Comparison of ENCODE assay signal across 26 cellular contexts in genomic region chr6:12111271-12111670, GRCh38.
DNase-seq lines count a peak whose midpoint lies in the region; ATAC-seq, FAIRE-seq and TF ChIP-seq lines count a peak whose summit lies in the region.
"Had no signal": no experiment of that assay in that cellular context is flagged by ENCODE, and none has a peak within 500 bp of the region (broad histone marks: within the 10 kb centered on the region; RNA-seq: fewer than 3 reads in every experiment).

No MANE protein-coding gene starts in this region.

- peaks cover 64% of the 10 kb centered on the region for H3K36me3 Mint-ChIP-seq in CD4-positive, alpha-beta T cell (ENCODE audit: low read depth)
- peaks cover 39% of the 10 kb centered on the region for H3K36me3 Mint-ChIP-seq in GM23338 (ENCODE audit: low read depth)

- TF ChIP-seq CTCF in CD4-positive, alpha-beta T cell (IDR thresholded peaks at IDR 0.05), result no peak
- TF ChIP-seq CTCF in GM23338 (conservative IDR thresholded peaks at IDR 0.05; ENCODE audit: low read depth in 2 of 2), result no peak

- no peaks in the 10 kb centered on the region for H3K27me3 Mint-ChIP-seq in CD4-positive, alpha-beta T cell
- peaks cover 5% of the 10 kb centered on the region for H3K27me3 Mint-ChIP-seq in GM23338 (ENCODE audit: insufficient read depth, low read depth, poor library complexity)
- H3K27me3 Mint-ChIP-seq: CD4-positive, alpha-beta memory T cell had no signal

- no peak overlapping the region for H3K4me3 Mint-ChIP-seq in CD4-positive, alpha-beta T cell
- H3K4me3 Mint-ChIP-seq in GM23338, result no peak overlapping the region

- H3K79me2 ChIP-seq in GM23338 (replicated peaks; ENCODE audit: insufficient read depth), result peaks cover 9% of the 10 kb centered on the region; the same call in 1 of the 2 replicates

- CTCF ChIA-PET in CD4-positive, alpha-beta T cell (lab: Charles Lee), result no interaction called here

- POLR2A ChIA-PET in CD4-positive, alpha-beta T cell (lab: Charles Lee), result interaction anchor here (0.9 to 1.2 kb wide), 3 partner anchors 9 to 19 kb away, joined by 3 to 4 read pairs (median 3); no protein-coding TSS in a partner anchor

- no peaks in the 10 kb centered on the region for H3F3A ChIP-seq in GM23338 (replicated peaks; ENCODE audit: low read depth)

- peak overlapping the region; percentile 67 for H3K27ac Mint-ChIP-seq in CD4-positive, alpha-beta T cell
- H3K27ac Mint-ChIP-seq in GM23338, result no peak overlapping the region

- H3K4me3 ChIP-seq in GM23338, result no peak overlapping the region
- H3K4me3 ChIP-seq: BLaER1, GM12878, MG63, PC-9, SK-N-MC had no signal

- H3K36me3 ChIP-seq in GM23338 (ENCODE audit: insufficient read depth), result peaks cover 5% of the 10 kb centered on the region; the same call in 1 of the 2 replicates

- H3K4me1 Mint-ChIP-seq in CD4-positive, alpha-beta T cell (ENCODE audit: low read depth), result peaks cover 74% of the 10 kb centered on the region
- peaks cover 32% of the 10 kb centered on the region for H3K4me1 Mint-ChIP-seq in GM23338

- no peak for DNase-seq in CD4-positive, alpha-beta T cell
- DNase-seq in GM23338 (ENCODE audit: low spot score) (no peak), RCC 7860 (ENCODE audit: low spot score) (peak; percentile 8), iris pigment epithelial cell (ENCODE audit: low read depth) (peak; percentile 33), hypothalamus (lab: John Stamatoyannopoulos, UW) (no peak), NCI-H2029 (lab: John Stamatoyannopoulos, UW) (no peak), AG20443 (ENCODE audit: low spot score) (no peak)
- DNase-seq: Caco-2, DMS 273 treated with DMSO at 0.1 percent for 48 hours, DND-41, GOT3, HCEC 1CT, MG63, NCI-H1092, NCI-H1436, NCI-H1930, NCI-H226, NCI-H510A treated with DMSO at 0.1 percent for 48 hours, NCI-H748 treated with DMSO at 0.1 percent for 48 hours, PC-9, SHP77 treated with DMSO at 0.1 percent for 48 hours had no signal

- H2AFZ ChIP-seq in GM23338, result no peak overlapping the region
- H2AFZ ChIP-seq: PC-9 had no signal

- H3K9me3 Mint-ChIP-seq in CD4-positive, alpha-beta T cell, result no peaks in the 10 kb centered on the region
- H3K9me3 Mint-ChIP-seq in GM23338, result peaks cover 3% of the 10 kb centered on the region; the same call in 1 of the 3 replicates

- peaks cover 10% of the 10 kb centered on the region; the same call in 1 of the 2 replicates for H3K9me2 ChIP-seq in GM23338 (ENCODE audit: insufficient read depth)

- no peak for ATAC-seq in CD4-positive, alpha-beta T cell (ENCODE audit: poor library complexity)
- ATAC-seq in GM23338, result no peak
- ATAC-seq: GM12878 had no signal

- H3K4me1 ChIP-seq in GM23338 (ENCODE audit: insufficient read depth), result peaks cover 15% of the 10 kb centered on the region
- H3K4me1 ChIP-seq: Caco-2 had no signal

- no peak for FAIRE-seq in RCC 7860 (lab: Jason Lieb, UNC)
- FAIRE-seq: GM12878 had no signal

- H4K20me1 ChIP-seq in GM23338 (replicated peaks; ENCODE audit: insufficient read depth), result no peaks in the 10 kb centered on the region; the same call in 1 of the 2 replicates
- H4K20me1 ChIP-seq: BLaER1 had no signal

- H3K27ac ChIP-seq in CD4-positive, alpha-beta T cell (ENCODE audit: low read depth, low read length), result no peak overlapping the region
- no peak overlapping the region for H3K27ac ChIP-seq in GM23338 (ENCODE audit: low read depth)
- H3K27ac ChIP-seq: BLaER1, PC-9, RWPE1, SK-N-MC had no signal

- H3K27me3 ChIP-seq in CD4-positive, alpha-beta T cell (ENCODE audit: control insufficient read depth, insufficient read depth, low read length), result no peaks in the 10 kb centered on the region
- no peaks in the 10 kb centered on the region for H3K27me3 ChIP-seq in GM23338 (ENCODE audit: insufficient read depth)
- H3K27me3 ChIP-seq: BLaER1, MG63 had no signal

- intact Hi-C loops in CD4-positive, alpha-beta T cell (cut with DNase I, micrococcal nuclease), result no loop called here

- H3K4me2 ChIP-seq in GM23338, result peak overlapping the region; percentile 64
- H3K4me2 ChIP-seq: BLaER1, PC-9 had no signal

- no peaks in the 10 kb centered on the region for H3K9me3 ChIP-seq in CD4-positive, alpha-beta T cell (ENCODE audit: control insufficient read depth, low read length)
- H3K9me3 ChIP-seq: Caco-2, MG63 had no signal

TF ChIP-seq in GM23338, 12 proteins besides CTCF, POLR2A, EP300 and RAD21:
- TF ChIP-seq EZH2 (IDR thresholded peaks at IDR 0.05; ENCODE audit: low read depth, unreplicated experiment) (no peak), EZH2phosphoT487 (IDR thresholded peaks at IDR 0.05; ENCODE audit: unreplicated experiment) (no peak), NANOG (IDR thresholded peaks at IDR 0.05; ENCODE audit: borderline replicate concordance) (no peak)

Comparison
In these comparisons a context has a peak if more than half of its experiments do, and no peak if none do; other contexts are left out.
1. DNase-seq: peak in RCC 7860 (single experiment) and iris pigment epithelial cell (single experiment); none in CD4-positive, alpha-beta T cell (0 of 10), GM23338 (single experiment), hypothalamus (0 of 51), NCI-H2029 (single experiment) and AG20443 (single experiment).